Comparison of ENCODE assay signal across 11 cellular contexts in the genomic region with DNA sequence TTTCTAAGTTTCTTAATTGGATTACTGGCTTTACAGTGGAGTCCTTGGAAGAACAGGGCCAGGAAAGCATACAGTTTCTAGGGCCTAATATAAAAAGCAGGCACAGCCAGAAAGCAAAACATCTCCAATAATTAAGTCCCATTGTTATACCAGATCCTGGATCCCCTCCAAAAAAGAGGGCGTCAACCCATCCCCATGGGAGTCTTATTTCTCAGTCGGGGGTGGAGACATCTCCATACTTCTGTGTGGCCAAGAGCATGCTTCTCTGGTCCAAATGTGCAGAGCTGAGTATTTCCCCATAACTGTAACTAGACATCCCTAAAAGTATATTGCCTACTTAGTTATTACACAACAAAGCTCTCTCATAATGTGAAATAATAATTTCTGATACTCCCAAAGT.
"Had no signal": no experiment of that assay in that cellular context is flagged by ENCODE, and none has a peak within 500 bp of the region (broad histone marks: within the 10 kb centered on the region; RNA-seq: fewer than 3 reads in every experiment).

No MANE protein-coding gene starts in this region.

- H3K9me3 ChIP-seq: ovary, tibial artery had no signal

- H3K27ac ChIP-seq: foreskin keratinocyte, ovary, tibial artery had no signal

- ATAC-seq: activated CD4-positive, alpha-beta T cell treated with anti-CD3 and anti-CD28 coated beads for 36 hours; foreskin keratinocyte; stimulated activated memory B cell treated with anti-CD40 and anti-IgM and Interleukin-4, amounts not matched to agents 10 μg/mL and 1 μg/mL and 100 μg/mL, for 72 hours; T-helper 17 cell had no signal

- H3K4me1 ChIP-seq: foreskin keratinocyte, tibial artery had no signal

- H3K4me3 ChIP-seq: ovary, tibial artery had no signal

- DNase-seq: activated CD4-positive, alpha-beta memory T cell treated with anti-CD3 and anti-CD28 coated beads for 36 hours; activated CD4-positive, alpha-beta T cell treated with anti-CD3 and anti-CD28 coated beads for 36 hours; activated naive CD4-positive, alpha-beta T cell treated with anti-CD3 and anti-CD28 coated beads, Interleukin-2, amount 50 U/mL, for 16 hours; activated T-cell treated with anti-CD3 and anti-CD28 coated beads, Interleukin-2, amount 50 U/mL, for 24 hours; caudate nucleus; foreskin keratinocyte; midbrain; ovary; T-helper 17 cell; tibial artery had no signal

- H3K27me3 ChIP-seq: ovary, tibial artery had no signal

- H3K36me3 ChIP-seq: ovary, tibial artery had no signal
